In the genomic region with DNA sequence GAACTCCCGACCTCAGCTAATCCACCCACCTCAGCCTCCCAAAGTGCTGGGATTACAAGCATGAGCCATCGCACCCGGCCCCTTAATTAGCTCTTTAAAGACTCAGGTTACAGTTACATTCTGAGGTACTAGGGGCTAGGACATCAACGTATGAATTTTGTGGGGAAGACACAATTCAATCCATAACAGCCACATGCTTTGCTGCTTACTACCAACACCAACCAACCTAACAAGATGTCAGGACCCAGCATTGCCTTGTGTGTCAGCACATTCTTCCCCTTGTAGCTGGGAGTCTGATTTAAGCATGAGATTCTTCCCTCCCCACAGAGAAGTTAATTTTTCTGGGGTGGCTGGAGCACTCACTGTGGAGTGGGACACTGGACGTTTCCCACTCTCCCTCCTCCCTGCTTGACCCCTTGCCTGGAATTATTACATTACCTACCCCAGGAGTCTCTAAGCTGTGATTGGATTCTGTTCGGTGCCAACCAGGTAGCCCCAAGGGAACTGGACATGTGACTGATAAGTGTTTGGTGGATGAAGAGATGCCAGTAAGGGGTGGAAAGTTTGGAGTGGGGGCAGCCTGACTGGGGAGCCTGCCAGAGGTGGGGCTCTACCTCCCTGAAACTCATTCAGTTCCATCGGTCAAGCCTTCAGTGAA, we compare ENCODE assay signal across 19 cellular contexts. TPM values are rescaled to one million over a fixed set of nuclear protein-coding genes. Genes with fewer than 3 reads are reported as not detected.
A peak's percentile ranks its signal among the peaks of the same experiment; 100 is the strongest.
DNase-seq lines count a peak whose midpoint lies in the region; TF ChIP-seq lines count a peak whose summit lies in the region.
"Had no signal": no experiment of that assay in that cellular context is flagged by ENCODE, and none has a peak within 500 bp of the region (broad histone marks: within the 10 kb centered on the region; RNA-seq: fewer than 3 reads in every experiment).

No MANE protein-coding gene starts in this region.

- TF ChIP-seq CTCF in HL-60 (IDR thresholded peaks at IDR 0.05; ENCODE audit: insufficient read depth, low read length) (no peak), mesothelial cell of epicardium (IDR thresholded peaks at IDR 0.05; ENCODE audit: unreplicated experiment) (no peak), type B pancreatic cell (conservative IDR thresholded peaks at IDR 0.05) (no peak), ascending aorta (IDR thresholded peaks at IDR 0.05) (no peak)

- peaks cover 33% of the 10 kb centered on the region for H3K4me1 Mint-ChIP-seq in mesothelial cell of epicardium
- peaks cover 10% of the 10 kb centered on the region for H3K4me1 Mint-ChIP-seq in type B pancreatic cell (ENCODE audit: unreplicated experiment)

- H3K4me3 ChIP-seq in HL-60 (replicated peaks; ENCODE audit: insufficient read depth, low read length) = no peak overlapping the region
- H3K4me3 ChIP-seq in ascending aorta = no peak overlapping the region

- no peaks in the 10 kb centered on the region for H3K4me1 ChIP-seq in ascending aorta

- intact Hi-C loops in ascending aorta (cut with DNase I) = no loop called here

- H3K27me3 Mint-ChIP-seq in mesothelial cell of epicardium (ENCODE audit: low read depth) = no peaks in the 10 kb centered on the region
- H3K27me3 Mint-ChIP-seq in type B pancreatic cell = no peaks in the 10 kb centered on the region
- H3K27me3 Mint-ChIP-seq: CD8-positive, alpha-beta memory T cell; IgD-negative memory B cell had no signal

- no peak overlapping the region for H3K4me3 Mint-ChIP-seq in mesothelial cell of epicardium
- H3K4me3 Mint-ChIP-seq in type B pancreatic cell = no peak overlapping the region

- H3K9me3 ChIP-seq in ascending aorta = no peaks in the 10 kb centered on the region

- H3K9me3 Mint-ChIP-seq in mesothelial cell of epicardium (no peaks in the 10 kb centered on the region), type B pancreatic cell (no peaks in the 10 kb centered on the region)
- H3K9me3 Mint-ChIP-seq: CD8-positive, alpha-beta memory T cell; IgD-negative memory B cell had no signal

- H3K27ac Mint-ChIP-seq in mesothelial cell of epicardium (peak overlapping the region; percentile 5), type B pancreatic cell (peak overlapping the region; percentile 69)
- H3K27ac Mint-ChIP-seq: IgD-negative memory B cell had no signal

- H3K27me3 ChIP-seq in HL-60 (ENCODE audit: insufficient read depth, poor library complexity, severe bottlenecking) (no peaks in the 10 kb centered on the region), ascending aorta (no peaks in the 10 kb centered on the region)

- DNase-seq in HL-60 (ENCODE audit: low read depth in 1 of 2, low spot score in 1 of 2) (no peak), RPMI8226 (peak; percentile 33), mesothelial cell of epicardium (ENCODE audit: low spot score in 2 of 2, unreplicated experiment in 2 of 2) (no peak), type B pancreatic cell (ENCODE audit: extremely low spot score, unreplicated experiment) (no peak), ascending aorta (ENCODE audit: low spot score in 2 of 2) (no peak), NCI-H187 treated with DMSO at 0.1 percent for 48 hours (lab: John Stamatoyannopoulos, UW) (no peak)
- DNase-seq in central memory CD4-positive, alpha-beta T cell = no peak
- DNase-seq: C1 segment of cervical spinal cord; CD8-positive, alpha-beta memory T cell; DMS79; MM.1S; NCI-H1694; NCI-H2227 treated with DMSO at 0.1 percent for 48 hours; NCI-H510A treated with DMSO at 0.1 percent for 48 hours; NCI-H82; SIG-M5 had no signal

- peak overlapping the region; percentile 70 for H3K27ac ChIP-seq in HL-60 (replicated peaks)
- no peak overlapping the region for H3K27ac ChIP-seq in ascending aorta
- H3K27ac ChIP-seq: RWPE1 had no signal

- H3K36me3 Mint-ChIP-seq in mesothelial cell of epicardium = no peaks in the 10 kb centered on the region
- H3K36me3 Mint-ChIP-seq in type B pancreatic cell = no peaks in the 10 kb centered on the region
- H3K36me3 Mint-ChIP-seq: CD8-positive, alpha-beta memory T cell; IgD-negative memory B cell had no signal

- H3K36me3 ChIP-seq in ascending aorta = no peaks in the 10 kb centered on the region

RNA-seq across cellular contexts. Expression of a gene that starts 5.6 kb away (rescaled TPM):
- total RNA-seq in mesothelial cell of epicardium (7.0 to 7.5 TPM (median 7.4 TPM) in 3 replicates), type B pancreatic cell (ENCODE audit: low replicate concordance) (10.3 and 12.2 TPM in 2 replicates), ascending aorta (38.0 TPM)

RNA-seq across cellular contexts. Expression of a gene that starts 6.1 kb away (rescaled TPM):
- total RNA-seq in mesothelial cell of epicardium (5.3 to 5.4 TPM (median 5.4 TPM) in 3 replicates), type B pancreatic cell (ENCODE audit: low replicate concordance) (4.6 and 5.8 TPM in 2 replicates), ascending aorta (4.5 TPM)

RNA-seq across cellular contexts. Expression of a gene that starts 39.6 kb away (rescaled TPM):
- 16.7 to 18.1 TPM (median 16.9 TPM) in 3 replicates for total RNA-seq in mesothelial cell of epicardium
- total RNA-seq in type B pancreatic cell (ENCODE audit: low replicate concordance) = 20.7 and 32.8 TPM in 2 replicates
- 0.53 TPM for total RNA-seq in ascending aorta

RNA-seq across cellular contexts. Expression of a gene that starts 51.5 kb away (rescaled TPM):
- total RNA-seq in mesothelial cell of epicardium (58.4 to 60.1 TPM (median 58.6 TPM) in 3 replicates), type B pancreatic cell (ENCODE audit: low replicate concordance) (67.4 and 68.2 TPM in 2 replicates), ascending aorta (21.3 TPM)

RNA-seq across cellular contexts. Expression of a gene that starts 59.0 kb away (rescaled TPM):
- total RNA-seq in mesothelial cell of epicardium (0.63 to 0.86 TPM (median 0.66 TPM) in 3 replicates), type B pancreatic cell (ENCODE audit: low replicate concordance) (1.7 and 2.6 TPM in 2 replicates), ascending aorta (26.3 TPM)
- total RNA-seq: H4 had no signal

Comparison
In these comparisons a context has a peak if more than half of its experiments do, and no peak if none do; other contexts are left out.
1. RNA of a gene that starts 39.6 kb away (total RNA-seq): 20.7 to 32.8 TPM in type B pancreatic cell and 16.7 to 18.1 TPM in mesothelial cell of epicardium; 0.53 TPM in ascending aorta (single experiment); every median in the first group is over 10 times any median in the second.